Comparison of ENCODE assay signal across 8 cellular contexts in the genomic region with DNA sequence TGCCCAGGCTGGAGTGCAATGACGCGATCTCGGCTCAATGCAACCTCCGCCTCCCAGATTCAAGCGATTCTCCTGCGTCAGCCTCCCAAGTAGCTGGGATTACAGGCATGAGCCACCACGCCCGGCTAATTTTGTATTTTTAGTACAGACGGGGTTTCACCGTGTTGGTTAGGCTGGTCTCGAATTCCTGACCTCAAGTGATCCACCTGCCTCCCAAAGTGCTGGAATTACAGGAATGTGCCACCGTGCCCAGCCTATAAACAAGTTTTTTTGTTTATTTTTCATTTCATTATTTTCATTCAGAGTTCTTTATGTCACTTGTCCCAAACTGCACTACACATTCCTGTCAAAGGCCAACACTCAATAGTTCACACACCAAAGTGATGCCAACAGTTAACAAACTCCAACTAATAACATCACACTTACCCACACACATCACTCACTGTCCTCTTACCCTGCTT. TPM values are rescaled to one million over a fixed set of nuclear protein-coding genes. Genes with fewer than 3 reads are reported as not detected.
DNase-seq lines count a peak whose midpoint lies in the region; ATAC-seq and TF ChIP-seq lines count a peak whose summit lies in the region.
"Not testable (repeated sequence)": the region's sequence is repeated elsewhere in the genome, so short reads cannot be mapped to it uniquely, and the experiment has no call there.

No MANE protein-coding gene starts in this region.

- not testable (repeated sequence) for H4K12ac ChIP-seq in trophoblast cell (ENCODE audit: low read depth, low read length)

- not testable (repeated sequence) for H2AK5ac ChIP-seq in trophoblast cell (ENCODE audit: low read length)

- H3K36me3 ChIP-seq in ACC112 (ENCODE audit: insufficient read depth, low read length); trophoblast cell (ENCODE audit: control insufficient read depth in 1 of 2, insufficient read depth in 2 of 2, low read length in 2 of 2); thoracic aorta: not testable (repeated sequence)
- H3K36me3 ChIP-seq in RWPE2 (ENCODE audit: low read depth) = peaks cover 62% of the 10 kb centered on the region
- H3K36me3 ChIP-seq in esophagus muscularis mucosa = peaks cover 0 to 30% (median 20%) of the 10 kb centered on the region in 4 donors
- peaks cover 48% of the 10 kb centered on the region for H3K36me3 ChIP-seq in lower lobe of right lung

- H3K4ac ChIP-seq in trophoblast cell (ENCODE audit: low read depth, low read length) = peak overlapping the region; percentile 1

- not testable (repeated sequence) for DNase-seq in HEK293T (ENCODE audit: extremely low spot score); RWPE2 (ENCODE audit: low spot score); MCF 10A (ENCODE audit: unreplicated experiment); esophagus muscularis mucosa (ENCODE audit: extremely low spot score); trophoblast cell; thoracic aorta (ENCODE audit: low spot score)
- peak; percentile 60 for DNase-seq in lower lobe of right lung

- not testable (repeated sequence) for ATAC-seq in RWPE2 (ENCODE audit: low read depth); thoracic aorta (ENCODE audit: insufficient number of reproducible peaks, low FRiP score, low read depth)
- peak; percentile 72 to 74 for ATAC-seq in lower lobe of right lung

- CTCF ChIA-PET in HEK293T (lab: Yijun Ruan, JAX) = not testable (repeated sequence)
- CTCF ChIA-PET in MCF 10A (lab: Yijun Ruan, JAX) = interaction anchor here (2.2 kb wide), 1 partner anchor 61 kb away, joined by 8 read pairs; no protein-coding TSS in a partner anchor

- H3K27ac Mint-ChIP-seq in MCF 10A (ENCODE audit: low read depth, unreplicated experiment) = peak overlapping the region; percentile 52

- TF ChIP-seq POLR2A in esophagus muscularis mucosa (IDR thresholded peaks at IDR 0.05; ENCODE audit: low read depth) = not testable (repeated sequence)

- intact Hi-C loops in MCF 10A (cut with micrococcal nuclease); esophagus muscularis mucosa (cut with DNase I); lower lobe of right lung (cut with DNase I): not testable (repeated sequence)

- peak overlapping the region; percentile 22 for H3K4me3 Mint-ChIP-seq in MCF 10A (ENCODE audit: unreplicated experiment)

- H4K8ac ChIP-seq in trophoblast cell (ENCODE audit: low read depth, low read length) = not testable (repeated sequence)

- H3K14ac ChIP-seq in trophoblast cell (ENCODE audit: low read length) = not testable (repeated sequence)

- not testable (repeated sequence) for H3K4me2 ChIP-seq in trophoblast cell (ENCODE audit: low read length)

- H3K9me3 Mint-ChIP-seq in MCF 10A (ENCODE audit: unreplicated experiment) = not testable (repeated sequence)

- 70% methylated on average over 12 of the region's 12 CpGs for WGBS in esophagus muscularis mucosa
- no CpG with 5 or more reads among the region's 12 CpGs for WGBS in trophoblast cell (ENCODE audit: extremely low coverage, insufficient coverage, insufficient read length)

- not testable (repeated sequence) for TF ChIP-seq EP300 in esophagus muscularis mucosa (IDR thresholded peaks at IDR 0.05)

- not testable (repeated sequence) for H3K18ac ChIP-seq in trophoblast cell (ENCODE audit: low read length)

- not testable (repeated sequence) for H3K27ac ChIP-seq in ACC112 (ENCODE audit: low read depth, low read length); trophoblast cell (ENCODE audit: low read depth, low read length)
- H3K27ac ChIP-seq in RWPE2 (ENCODE audit: poor library complexity, severe bottlenecking) (peak overlapping the region; percentile 26), esophagus muscularis mucosa (replicated peaks in 1 of 4) (peak overlapping the region; percentile 48 to 65 (median 60)), lower lobe of right lung (peak overlapping the region; percentile 32), thoracic aorta (peak overlapping the region; percentile 21 to 61)

- H3K4me1 Mint-ChIP-seq in MCF 10A (ENCODE audit: insufficient read depth, unreplicated experiment) = peaks cover 20% of the 10 kb centered on the region

- peak overlapping the region; percentile 42 for H3K23ac ChIP-seq in trophoblast cell (ENCODE audit: low read length)

- H3K27me3 ChIP-seq in ACC112 (ENCODE audit: insufficient read depth, low read length); RWPE2 (ENCODE audit: insufficient read depth, poor library complexity, severe bottlenecking); esophagus muscularis mucosa; lower lobe of right lung (ENCODE audit: low read depth); trophoblast cell (ENCODE audit: insufficient read depth, low read length); thoracic aorta (replicated peaks; ENCODE audit: insufficient read depth): not testable (repeated sequence)

- H3K9ac ChIP-seq in trophoblast cell (ENCODE audit: low read length) = not testable (repeated sequence)

- POLR2A ChIA-PET in HEK293T (lab: Yijun Ruan, JAX) = not testable (repeated sequence)
- POLR2A ChIA-PET in MCF 10A (lab: Yijun Ruan, JAX) = interaction anchor here (0.7 to 3.4 kb wide), 6 partner anchors 8 to 258 kb away, joined by 3 to 21 read pairs (median 5); partner anchors contain the start of gene NT5C2

- H3K79me1 ChIP-seq in trophoblast cell (ENCODE audit: low read length) = not testable (repeated sequence)

- H2AFZ ChIP-seq in ACC112 (ENCODE audit: low read length, unreplicated experiment); trophoblast cell (ENCODE audit: insufficient read depth, low read length, poor library complexity): not testable (repeated sequence)

- H3K4me3 ChIP-seq in ACC112 (ENCODE audit: low read depth, low read length) (peak overlapping the region; percentile 14; the same call in 1 of the 2 replicates), esophagus muscularis mucosa (peak overlapping the region in 3 of 4 donors; percentile 6 to 31 (median 7)), thoracic aorta (peak overlapping the region; percentile 44)
- H3K4me3 ChIP-seq in RWPE2 (ENCODE audit: severe bottlenecking); lower lobe of right lung; trophoblast cell (ENCODE audit: low read depth, low read length): not testable (repeated sequence)

- not testable (repeated sequence) for H3K27me3 Mint-ChIP-seq in MCF 10A (ENCODE audit: insufficient read depth, unreplicated experiment)

- H3K9me3 ChIP-seq in RWPE2 (ENCODE audit: severe bottlenecking); esophagus muscularis mucosa; lower lobe of right lung; trophoblast cell (ENCODE audit: insufficient read depth, low read depth, low read length); thoracic aorta: not testable (repeated sequence)

- not testable (repeated sequence) for H2BK12ac ChIP-seq in trophoblast cell (ENCODE audit: low read length)

- H3K36me3 Mint-ChIP-seq in MCF 10A (ENCODE audit: insufficient read depth, unreplicated experiment) = peaks cover 21% of the 10 kb centered on the region

- H3K4me1 ChIP-seq in ACC112 (ENCODE audit: control insufficient read depth, insufficient read depth, low read length, unreplicated experiment) (peaks cover 13% of the 10 kb centered on the region), RWPE2 (ENCODE audit: insufficient read depth, poor library complexity, severe bottlenecking) (peaks cover 20% of the 10 kb centered on the region), esophagus muscularis mucosa (peaks cover 76 to 81% (median 79%) of the 10 kb centered on the region in 4 donors), lower lobe of right lung (peaks cover 72% of the 10 kb centered on the region), thoracic aorta (ENCODE audit: control insufficient read depth in 1 of 2, low read depth in 2 of 2) (peaks cover 73 to 82% of the 10 kb centered on the region in 2 donors)
- H3K4me1 ChIP-seq in trophoblast cell (ENCODE audit: control insufficient read depth in 1 of 2, insufficient read depth in 2 of 2, low read length in 2 of 2) = not testable (repeated sequence)

- peaks cover 79% of the 10 kb centered on the region for H3K79me2 ChIP-seq in ACC112 (ENCODE audit: control insufficient read depth, insufficient read depth, low read length, unreplicated experiment)
- H3K79me2 ChIP-seq in trophoblast cell (ENCODE audit: control insufficient read depth, insufficient read depth, low read length, poor library complexity) = not testable (repeated sequence)

- TF ChIP-seq CTCF in RWPE2 (IDR thresholded peaks at IDR 0.05; ENCODE audit: poor library complexity, severe bottlenecking); MCF 10A (IDR thresholded peaks at IDR 0.05; ENCODE audit: unreplicated experiment); esophagus muscularis mucosa (IDR thresholded peaks at IDR 0.05); lower lobe of right lung (IDR thresholded peaks at IDR 0.05); thoracic aorta (IDR thresholded peaks at IDR 0.05): not testable (repeated sequence)

- H2BK5ac ChIP-seq in trophoblast cell (ENCODE audit: low read depth, low read length, poor library complexity) = not testable (repeated sequence)

- not testable (repeated sequence) for BruUV-seq in MCF 10A (replicated peaks; lab: Mats Ljungman, UMichigan)

- H2BK120ac ChIP-seq in trophoblast cell (ENCODE audit: insufficient read depth, low read length, poor library complexity) = not testable (repeated sequence)

- H4K91ac ChIP-seq in trophoblast cell (ENCODE audit: low read depth, low read length) = not testable (repeated sequence)

TF ChIP-seq in HEK293T, 16 proteins besides CTCF, POLR2A, EP300 and RAD21:
- TF ChIP-seq, protein P1, sequence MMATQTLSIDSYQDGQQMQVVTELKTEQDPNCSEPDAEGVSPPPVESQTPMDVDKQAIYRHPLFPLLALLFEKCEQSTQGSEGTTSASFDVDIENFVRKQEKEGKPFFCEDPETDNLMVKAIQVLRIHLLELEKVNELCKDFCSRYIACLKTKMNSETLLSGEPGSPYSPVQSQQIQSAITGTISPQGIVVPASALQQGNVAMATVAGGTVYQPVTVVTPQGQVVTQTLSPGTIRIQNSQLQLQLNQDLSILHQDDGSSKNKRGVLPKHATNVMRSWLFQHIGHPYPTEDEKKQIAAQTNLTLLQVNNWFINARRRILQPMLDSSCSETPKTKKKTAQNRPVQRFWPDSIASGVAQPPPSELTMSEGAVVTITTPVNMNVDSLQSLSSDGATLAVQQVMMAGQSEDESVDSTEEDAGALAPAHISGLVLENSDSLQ (IDR thresholded peaks at IDR 0.05) = peak; percentile 47; the same call in 1 of the 2 replicates

RNA-seq across cellular contexts. Expression of gene NT5C2, which starts 9.1 kb away (rescaled TPM):
- total RNA-seq in MCF 10A (2022) = 52.2 and 53.6 TPM in 2 replicates
- 10 to 100 TPM; 49.3 to 85.3 (median 66.0) TPM for total RNA-seq in esophagus muscularis mucosa
- total RNA-seq in lower lobe of right lung = 105 TPM
- 62.0 and 62.9 TPM in 2 replicates for polyA plus RNA-seq in trophoblast cell (2013)
- total RNA-seq in thoracic aorta = 100 to 1,000 TPM; 105 to 114 TPM
